ENCODE assay signal across 13 cellular contexts in genomic region chr2:25566094-25566493, GRCh38.
"Had no signal": no experiment of that assay in that cellular context is flagged by ENCODE, and none has a peak within 500 bp of the region (broad histone marks: within the 10 kb centered on the region; RNA-seq: fewer than 3 reads in every experiment).

No MANE protein-coding gene starts in this region.

- H3K27ac Mint-ChIP-seq: activated CD4-positive, alpha-beta memory T cell treated with anti-CD3 and anti-CD28 coated beads for 36 hours; activated naive CD8-positive, alpha-beta T cell; effector memory CD8-positive, alpha-beta T cell had no signal

- H3K9me3 ChIP-seq: left ventricle myocardium inferior, thyroid gland, uterus had no signal

- H3K36me3 ChIP-seq: brain microvascular endothelial cell, left ventricle myocardium inferior, thyroid gland, uterus had no signal

- H3K79me2 ChIP-seq: parathyroid adenoma had no signal

- H2AFZ ChIP-seq: parathyroid adenoma had no signal

- DNase-seq: activated CD4-positive, alpha-beta memory T cell treated with anti-CD3 and anti-CD28 coated beads for 36 hours; activated CD4-positive, CD25-positive, alpha-beta regulatory T cell treated with anti-CD3 and anti-CD28 coated beads, Interleukin-2, amount 50 U/mL, for 72 hours; activated effector memory CD4-positive, alpha-beta T cell treated with anti-CD3 and anti-CD28 coated beads, Interleukin-2, amount 50 U/mL, for 16 hours; activated T-cell treated with anti-CD3 and anti-CD28 coated beads, Interleukin-2, amount 50 U/mL, for 4 hours; effector memory CD8-positive, alpha-beta T cell; kidney; left ventricle myocardium inferior; uterus had no signal

- H3K27me3 Mint-ChIP-seq: activated CD4-positive, alpha-beta memory T cell treated with anti-CD3 and anti-CD28 coated beads for 36 hours; activated naive CD8-positive, alpha-beta T cell; effector memory CD8-positive, alpha-beta T cell had no signal

- H3K36me3 Mint-ChIP-seq: activated CD4-positive, alpha-beta memory T cell treated with anti-CD3 and anti-CD28 coated beads for 36 hours had no signal

- H3K4me3 Mint-ChIP-seq: activated CD4-positive, alpha-beta memory T cell treated with anti-CD3 and anti-CD28 coated beads for 36 hours; activated naive CD8-positive, alpha-beta T cell; activated T-cell treated with anti-CD3 and anti-CD28 coated beads, Interleukin-2, amount 50 U/mL, for 4 hours; effector memory CD8-positive, alpha-beta T cell; neural crest cell had no signal

- H3K27ac ChIP-seq: brain microvascular endothelial cell, left ventricle myocardium inferior, parathyroid adenoma, thyroid gland, uterus had no signal

- H3K4me3 ChIP-seq: left ventricle myocardium inferior, thyroid gland, uterus had no signal

- H3K4me1 ChIP-seq: parathyroid adenoma, uterus had no signal

- H3K27me3 ChIP-seq: brain microvascular endothelial cell, thyroid gland, uterus had no signal

- ATAC-seq: activated T-cell treated with anti-CD3 and anti-CD28 coated beads, Interleukin-2, amount 50 U/mL, for 4 hours; effector memory CD8-positive, alpha-beta T cell had no signal

- H3K9me3 Mint-ChIP-seq: activated CD4-positive, alpha-beta memory T cell treated with anti-CD3 and anti-CD28 coated beads for 36 hours; activated T-cell treated with anti-CD3 and anti-CD28 coated beads, Interleukin-2, amount 50 U/mL, for 4 hours; effector memory CD8-positive, alpha-beta T cell; neural crest cell had no signal

- H3K9ac ChIP-seq: parathyroid adenoma had no signal
